22 cellular contexts compared by ENCODE assay signal in genomic region chr9:14148501-14149103, GRCh38.
"Had no signal": no experiment of that assay in that cellular context is flagged by ENCODE, and none has a peak within 500 bp of the region (broad histone marks: within the 10 kb centered on the region; RNA-seq: fewer than 3 reads in every experiment).

No MANE protein-coding gene starts in this region.

- H3K36me3 ChIP-seq: pancreas had no signal

- H3K4me3 ChIP-seq: esophagus squamous epithelium, pancreas, psoas muscle, right atrium auricular region, upper lobe of left lung had no signal

- H3K27me3 ChIP-seq: esophagus squamous epithelium, pancreas, right atrium auricular region, upper lobe of left lung had no signal

- ATAC-seq: activated CD8-positive, alpha-beta memory T cell treated with anti-CD3 and anti-CD28 coated beads, Interleukin-2, amount 10 ng/mL, durations not matched to agents 7 days and 5 days; activated CD8-positive, alpha-beta T cell treated with anti-CD3 and anti-CD28 coated beads for 36 hours; left ventricle myocardium superior; natural killer cell treated with Interleukin-12 subunit alpha and Interleukin-12 subunit beta and Interleukin-15 and Interleukin-18, amount 100 ng/mL, for 72 hours; pancreas; psoas muscle; stimulated activated naive CD8-positive, alpha-beta T cell treated with anti-CD3 and anti-CD28 coated beads, Interleukin-15, Interleukin-2, amounts not matched to agents 100 U/mL and 50 U/mL, for 24 hours; T-cell had no signal

- H3K9me3 ChIP-seq: esophagus squamous epithelium, pancreas, psoas muscle, right atrium auricular region, upper lobe of left lung had no signal

- H3K4me1 ChIP-seq: esophagus squamous epithelium had no signal

- DNase-seq: activated CD4-positive, alpha-beta T cell treated with anti-CD3 and anti-CD28 coated beads, Interleukin-2, amount 10 ng/mL, durations not matched to agents 7 days and 5 days; activated CD4-positive, CD25-positive, alpha-beta regulatory T cell treated with anti-CD3 and anti-CD28 coated beads, Interleukin-2, amount 50 U/mL, for 72 hours; activated CD8-positive, alpha-beta memory T cell treated with anti-CD3 and anti-CD28 coated beads, Interleukin-2, amount 10 ng/mL, durations not matched to agents 7 days and 5 days; activated CD8-positive, alpha-beta T cell treated with anti-CD3 and anti-CD28 coated beads for 36 hours; activated effector memory CD4-positive, alpha-beta T cell treated with anti-CD3 and anti-CD28 coated beads, Interleukin-2, amount 50 U/mL, for 16 hours; activated naive CD4-positive, alpha-beta T cell treated with anti-CD3 and anti-CD28 coated beads, Interleukin-2, amount 10 ng/mL, durations not matched to agents 7 days and 5 days; activated T-cell treated with anti-CD3 and anti-CD28 coated beads for 4 hours; effector CD8-positive, alpha-beta T cell; esophagus squamous epithelium; foreskin melanocyte; immature natural killer cell; left ventricle myocardium superior; pancreas; psoas muscle; stimulated activated CD4-positive, alpha-beta T cell treated with anti-CD3 and anti-CD28 coated beads, Interleukin-4, amount 100 ng/mL, for 24 hours; stimulated activated naive CD8-positive, alpha-beta T cell treated with anti-CD3 and anti-CD28 coated beads, Interleukin-15, Interleukin-2, amounts not matched to agents 100 U/mL and 50 U/mL, for 24 hours; T-cell; upper lobe of left lung had no signal

- FAIRE-seq: endothelial cell of umbilical vein had no signal

- H3K27ac ChIP-seq: esophagus squamous epithelium, pancreas, psoas muscle, right atrium auricular region, upper lobe of left lung, VCaP had no signal
